ENCODE assay signal across 18 cellular contexts in the genomic region with DNA sequence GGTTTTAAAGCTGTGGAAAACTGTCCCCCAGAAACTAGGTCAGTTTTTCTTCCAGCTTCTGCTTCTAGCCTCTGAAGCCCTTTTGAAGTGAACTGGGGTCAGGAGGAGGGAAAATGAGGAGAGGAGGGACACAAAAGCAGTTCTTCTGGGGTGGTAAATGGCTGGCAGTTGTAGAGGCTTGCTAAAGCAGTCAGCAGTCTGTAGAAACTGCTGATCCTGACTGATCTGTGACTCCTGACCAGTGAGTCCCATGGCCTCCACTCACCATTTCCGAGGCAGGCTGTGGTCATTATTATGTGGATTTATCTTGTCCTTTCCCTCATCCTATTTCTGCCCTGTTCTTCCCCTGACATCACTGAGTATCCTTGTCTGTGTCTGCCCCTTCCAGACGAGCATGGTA.
"Had no signal": no experiment of that assay in that cellular context is flagged by ENCODE, and none has a peak within 500 bp of the region (broad histone marks: within the 10 kb centered on the region; RNA-seq: fewer than 3 reads in every experiment).

No MANE protein-coding gene starts in this region.

- H3K27ac ChIP-seq: dorsolateral prefrontal cortex, epithelial cell of prostate, foreskin keratinocyte, heart right ventricle, ovary, suprapubic skin, tibial nerve had no signal

- DNase-seq: cortex of kidney; dorsolateral prefrontal cortex; effector CD8-positive, alpha-beta T cell; esophagus squamous epithelium; foreskin keratinocyte; heart right ventricle; hypothalamus; kidney glomerular epithelial cell; mucosa of descending colon; naive thymus-derived CD8-positive, alpha-beta T cell; ovary; stimulated activated CD4-positive, alpha-beta T cell treated with anti-CD3 and anti-CD28 coated beads, Interleukin-2, amount 100 ng/mL, for 48 hours; stimulated activated naive CD4-positive, alpha-beta T cell treated with Interleukin-2 at 50 U/mL for 16 hours had no signal

- H3K27me3 ChIP-seq: dorsolateral prefrontal cortex, esophagus squamous epithelium, heart right ventricle, ovary, suprapubic skin, tibial nerve had no signal

- H3K36me3 Mint-ChIP-seq: naive thymus-derived CD8-positive, alpha-beta T cell had no signal

- ATAC-seq: foreskin keratinocyte; mucosa of descending colon; naive thymus-derived CD8-positive, alpha-beta T cell; right cardiac atrium had no signal

- H3K27ac Mint-ChIP-seq: naive thymus-derived CD8-positive, alpha-beta T cell had no signal

- H3K4me1 Mint-ChIP-seq: naive thymus-derived CD8-positive, alpha-beta T cell had no signal

- H3K4me3 ChIP-seq: dorsolateral prefrontal cortex, esophagus squamous epithelium, heart right ventricle, mucosa of descending colon, ovary, smooth muscle cell, suprapubic skin, tibial nerve had no signal

- H3K9me3 Mint-ChIP-seq: naive thymus-derived CD8-positive, alpha-beta T cell had no signal

- H3K36me3 ChIP-seq: esophagus squamous epithelium, ovary, suprapubic skin, tibial nerve had no signal

- H3K4me3 Mint-ChIP-seq: naive thymus-derived CD8-positive, alpha-beta T cell had no signal

- H3K4me2 ChIP-seq: smooth muscle cell had no signal

- H3K9me3 ChIP-seq: esophagus squamous epithelium, heart right ventricle, mucosa of descending colon, ovary, suprapubic skin, tibial nerve had no signal
